In genomic region chr7:116120839-116121238, GRCh38 we compare ENCODE assay signal across 29 cellular contexts.
"Had no signal": no experiment of that assay in that cellular context is flagged by ENCODE, and none has a peak within 500 bp of the region (broad histone marks: within the 10 kb centered on the region; RNA-seq: fewer than 3 reads in every experiment).

No MANE protein-coding gene starts in this region.

- H3K4me3 ChIP-seq: adrenal gland, body of pancreas, esophagus muscularis mucosa had no signal

- ATAC-seq: activated T-cell treated with anti-CD3 and anti-CD28 coated beads, Interleukin-2, amount 50 U/mL, for 4 hours; activated T-helper 17 cell treated with anti-CD3 and anti-CD28 coated beads, Interleukin-2, amount 50 U/mL, for 72 hours; body of pancreas; effector memory CD8-positive, alpha-beta T cell; WTC11 had no signal

- H3K27me3 ChIP-seq: adrenal gland, body of pancreas, esophagus muscularis mucosa had no signal

- H3K36me3 ChIP-seq: adrenal gland, esophagus muscularis mucosa had no signal

- FAIRE-seq: colon, frontal cortex, TTC549 had no signal

- H3K9me3 ChIP-seq: adrenal gland, body of pancreas, esophagus muscularis mucosa had no signal

- H3K27ac ChIP-seq: adrenal gland, body of pancreas, esophagus muscularis mucosa, VCaP had no signal

- H3K4me1 ChIP-seq: adrenal gland, body of pancreas had no signal

- DNase-seq: activated CD4-positive, alpha-beta memory T cell treated with anti-CD3 and anti-CD28 coated beads, Interleukin-2, amount 10 ng/mL, durations not matched to agents 7 days and 5 days; activated CD4-positive, alpha-beta T cell treated with anti-CD3 and anti-CD28 coated beads for 1 hour; activated CD4-positive, alpha-beta T cell treated with anti-CD3 and anti-CD28 coated beads for 4 hours; activated CD4-positive, alpha-beta T cell treated with anti-CD3 and anti-CD28 coated beads, Interleukin-2, amount 10 ng/mL, durations not matched to agents 7 days and 5 days; activated CD4-positive, alpha-beta T cell treated with anti-CD3 and anti-CD28 coated beads, Interleukin-2, amount 50 U/mL, for 4 hours; activated effector memory CD4-positive, alpha-beta T cell treated with Interleukin-2 at 50 U/mL for 16 hours; activated gamma-delta T cell treated with Interleukin-2 at 50 U/mL for 16 hours; activated naive CD4-positive, alpha-beta T cell treated with anti-CD3 and anti-CD28 coated beads, Interleukin-2, amount 50 U/mL, for 16 hours; activated naive CD4-positive, alpha-beta T cell treated with Interleukin-2 at 50 U/mL for 16 hours; activated T-cell treated with anti-CD3 and anti-CD28 coated beads, Interleukin-2, amount 50 U/mL, for 4 hours; adrenal gland; amygdala; aorta; body of pancreas; caudate nucleus; cortex of kidney; dermis blood vessel endothelial cell; effector CD4-positive, alpha-beta T cell; effector memory CD8-positive, alpha-beta T cell; erythroblast; head of caudate nucleus; T-helper 2 cell had no signal
